Comparison of ENCODE assay signal across 9 cellular contexts in the genomic region with DNA sequence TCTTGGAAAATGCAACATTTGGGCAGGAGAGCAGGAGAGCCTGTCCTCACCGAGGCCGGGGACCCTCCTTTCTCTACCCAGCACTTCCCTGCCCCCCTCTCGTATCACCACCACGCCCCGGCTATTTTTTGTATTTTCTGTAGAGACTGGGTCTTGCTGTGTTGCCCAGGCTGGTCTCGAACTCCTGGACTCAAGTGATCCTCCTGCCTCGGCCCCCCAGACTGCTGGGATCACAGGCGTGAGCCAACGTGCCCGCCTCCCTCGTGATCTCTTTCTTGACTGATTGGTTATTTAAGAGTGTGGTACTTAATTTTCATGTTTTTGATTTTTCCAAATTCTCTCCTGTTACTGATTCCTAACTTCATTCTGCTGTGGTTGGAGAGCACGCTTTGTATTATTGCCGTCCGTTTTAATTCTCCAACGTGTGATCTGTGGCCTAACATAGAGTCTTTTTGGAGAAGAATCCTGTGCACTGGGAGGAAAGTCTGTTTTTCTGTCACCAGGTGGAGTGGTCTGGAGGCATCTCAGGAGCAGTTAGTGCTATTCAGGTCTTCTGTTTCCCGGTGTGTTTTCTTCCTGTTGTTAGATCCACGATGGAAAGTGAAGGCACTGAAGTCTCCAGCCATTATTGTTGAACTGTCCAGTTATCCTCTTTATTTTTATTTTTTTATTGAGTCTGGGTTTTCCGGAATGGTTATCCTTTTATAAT. TPM values are rescaled to one million over a fixed set of nuclear protein-coding genes. Genes with fewer than 3 reads are reported as not detected.
DNase-seq lines count a peak whose midpoint lies in the region; ATAC-seq and TF ChIP-seq lines count a peak whose summit lies in the region.
"Had no signal": no experiment of that assay in that cellular context is flagged by ENCODE, and none has a peak within 500 bp of the region (broad histone marks: within the 10 kb centered on the region; RNA-seq: fewer than 3 reads in every experiment).

No MANE protein-coding gene starts in this region.

- H3K27ac Mint-ChIP-seq in H9 = peak overlapping the region in 2 of 3 experiments; percentile 0 to 20; a peak in 3 of 7 replicates
- H3K27ac Mint-ChIP-seq in naive thymus-derived CD8-positive, alpha-beta T cell = peak overlapping the region in 7 of 10 donors; percentile 2 to 75 (median 34)

- H3K4me2 ChIP-seq in H9 (ENCODE audit: insufficient read depth, insufficient read length, low read length) = peak overlapping the region; percentile 17

- H3K36me3 Mint-ChIP-seq in H9 (ENCODE audit: insufficient read depth in 1 of 3, low read depth in 3 of 3) = no peaks in the 10 kb centered on the region
- no peaks in the 10 kb centered on the region for H3K36me3 Mint-ChIP-seq in naive thymus-derived CD8-positive, alpha-beta T cell

- no peak overlapping the region for H2AK5ac ChIP-seq in H9 (ENCODE audit: insufficient read length, low read length)

- no peaks in the 10 kb centered on the region for H3K36me3 ChIP-seq in BJ (ENCODE audit: control insufficient read depth, insufficient read depth, low read length)

- H4K91ac ChIP-seq in H9 (ENCODE audit: insufficient read length, low read depth, low read length) = no peak overlapping the region

- POLR2A ChIA-PET in BJ (lab: Charles Lee) = no interaction called here
- POLR2A ChIA-PET in naive thymus-derived CD8-positive, alpha-beta T cell (lab: Charles Lee) = no interaction called here

- H2BK15ac ChIP-seq in H9 (ENCODE audit: low read depth, low read length) = no peak overlapping the region

- no CpG with 5 or more reads among the region's 18 CpGs for WGBS in H9 (ENCODE audit: extremely low coverage, insufficient read length, low lambda C conversion rate)

- CTCF ChIA-PET in BJ (lab: Yijun Ruan, JAX) = no interaction called here

- no peak overlapping the region for H4K8ac ChIP-seq in H9 (replicated peaks; ENCODE audit: insufficient read length, low read depth, low read length)

- H3K4me1 ChIP-seq in H9 (ENCODE audit: insufficient read depth, low read length) = no peaks in the 10 kb centered on the region

- H3K27me3 Mint-ChIP-seq in H9 (ENCODE audit: low read depth) = no peaks in the 10 kb centered on the region
- peaks cover 3 to 22% (median 15%) of the 10 kb centered on the region in 5 donors for H3K27me3 Mint-ChIP-seq in naive thymus-derived CD8-positive, alpha-beta T cell

- DNase-seq in BJ (ENCODE audit: low read depth) = no peak
- DNase-seq in H9 = no peak
- peak; percentile 48 for DNase-seq in cerebellar cortex (ENCODE audit: low spot score)
- DNase-seq in naive thymus-derived CD8-positive, alpha-beta T cell = no peak
- no peak for DNase-seq in NCI-H2081 (lab: John Stamatoyannopoulos, UW)
- DNase-seq in NK-92 treated with Interleukin-12 subunit alpha and Interleukin-12 subunit beta, amount 100 ng/mL, for 24 hours (lab: John Stamatoyannopoulos, UW) = no peak
- DNase-seq: stimulated activated CD8-positive, alpha-beta memory T cell treated with anti-CD3 and anti-CD28 coated beads, Interleukin-4, amount 100 ng/mL, for 48 hours had no signal

- no peak overlapping the region for H3K4ac ChIP-seq in H9 (ENCODE audit: low read depth, low read length)

- peaks cover 0 to 3% of the 10 kb centered on the region in 2 experiments; a peak in 1 of 4 replicates for H3K4me1 Mint-ChIP-seq in H9
- peaks cover 14 to 22% (median 19%) of the 10 kb centered on the region in 4 donors for H3K4me1 Mint-ChIP-seq in naive thymus-derived CD8-positive, alpha-beta T cell

- H3K9me3 ChIP-seq in H9 (ENCODE audit: control insufficient read depth, low read depth, low read length) = no peaks in the 10 kb centered on the region

- ATAC-seq in naive thymus-derived CD8-positive, alpha-beta T cell = no peak
- ATAC-seq in GM19328 (IDR thresholded peaks at IDR 0.05; ENCODE audit: unreplicated experiment) = no peak
- ATAC-seq in HG02642 (IDR thresholded peaks at IDR 0.05; ENCODE audit: poor library complexity, unreplicated experiment) = no peak

- no peak overlapping the region for H2BK12ac ChIP-seq in H9 (ENCODE audit: insufficient read length, low read depth, low read length)

- H3K56ac ChIP-seq in H9 (ENCODE audit: insufficient read length, low read depth, low read length) = no peak overlapping the region

- H3K4me3 ChIP-seq in BJ (ENCODE audit: low read depth, low read length) = peak overlapping the region; percentile 43

- H3T11ph ChIP-seq in H9 (ENCODE audit: low read length) = no peak overlapping the region

- H3K27ac ChIP-seq in H9 (ENCODE audit: insufficient read length, low read depth, low read length) = no peak overlapping the region

- H4K20me1 ChIP-seq in H9 (ENCODE audit: control insufficient read depth, insufficient read depth, insufficient read length) = no peaks in the 10 kb centered on the region

- H3K23ac ChIP-seq in H9 (ENCODE audit: insufficient read length, low read depth, low read length) = no peak overlapping the region

- no peaks in the 10 kb centered on the region for H3K79me2 ChIP-seq in H9 (ENCODE audit: insufficient read depth, low read length)

- H4K5ac ChIP-seq in H9 (ENCODE audit: insufficient read length, low read depth, low read length) = no peak overlapping the region

- H3K4me3 Mint-ChIP-seq in H9 = peak overlapping the region in 1 of 2 experiments; percentile 60; a peak in 2 of 5 replicates
- H3K4me3 Mint-ChIP-seq in naive thymus-derived CD8-positive, alpha-beta T cell = peak overlapping the region; percentile 59 to 87 (median 78)

- no peak for TF ChIP-seq CTCF in BJ (IDR thresholded peaks at IDR 0.05; ENCODE audit: insufficient read depth, low read depth, low read length)
- TF ChIP-seq CTCF in H9 (conservative IDR thresholded peaks at IDR 0.05) = no peak

- no peak overlapping the region for H2BK5ac ChIP-seq in H9 (ENCODE audit: insufficient read length, low read length)

- H3K27me3 ChIP-seq in BJ (ENCODE audit: control insufficient read depth, insufficient read depth, low read length) (no peaks in the 10 kb centered on the region), H9 (ENCODE audit: insufficient read depth, low read length) (no peaks in the 10 kb centered on the region)

- H3K79me1 ChIP-seq in H9 (ENCODE audit: insufficient read depth, low read depth, low read length, poor library complexity, severe bottlenecking) = no peaks in the 10 kb centered on the region

- H3K23me2 ChIP-seq in H9 (ENCODE audit: insufficient read length, low read depth, low read length, poor library complexity, severe bottlenecking) = no peaks in the 10 kb centered on the region

- H2BK120ac ChIP-seq in H9 (ENCODE audit: low read depth, low read length, poor library complexity, severe bottlenecking) = no peak overlapping the region

- H2BK20ac ChIP-seq in H9 (ENCODE audit: low read depth, low read length, poor library complexity, severe bottlenecking) = no peak overlapping the region

- peak overlapping the region; percentile 41; the same call in 1 of the 2 replicates for H3K14ac ChIP-seq in H9 (ENCODE audit: insufficient read depth, low read length)

- no peak overlapping the region for H3K18ac ChIP-seq in H9 (ENCODE audit: insufficient read length, low read depth, low read length)

- H2AFZ ChIP-seq in H9 (ENCODE audit: low read length) = no peak overlapping the region

- no peak overlapping the region for H3K9ac ChIP-seq in H9 (ENCODE audit: extremely low read depth, insufficient read length, low read length)

- H3K9me3 Mint-ChIP-seq in H9 = peaks cover under 1 to 6% of the 10 kb centered on the region in 2 experiments; a peak in 1 of 5 replicates
- H3K9me3 Mint-ChIP-seq in naive thymus-derived CD8-positive, alpha-beta T cell = no peaks in the 10 kb centered on the region

RNA-seq across cellular contexts. Expression of a gene that starts 40.4 kb away (rescaled TPM):
- polyA plus RNA-seq in BJ (2011; rRNA removed) = 5.5 and 5.9 TPM in 2 replicates
- polyA minus RNA-seq in BJ (2011; rRNA and poly(A)+ RNA removed) = 4.1 and 6.3 TPM in 2 replicates
- total RNA-seq in H9 (2021) = 16.4 and 17.5 TPM in 2 replicates
- 10 to 100 TPM in 1 of 2 experiments, 1 to 10 TPM in 1; 8.7 to 11.0 TPM for total RNA-seq in naive thymus-derived CD8-positive, alpha-beta T cell
- 1 to 10 TPM; 2.0 to 5.5 (median 2.9) TPM for polyA plus RNA-seq in naive thymus-derived CD8-positive, alpha-beta T cell

RNA-seq across cellular contexts. Expression of a gene that starts 57.6 kb away (rescaled TPM):
- polyA plus RNA-seq in BJ (2011; rRNA removed) = 0.11 and 0.12 TPM in 2 replicates
- polyA minus RNA-seq in BJ (2011; rRNA and poly(A)+ RNA removed) = not detected in 2 replicates
- total RNA-seq in H9 (2021) = 7.7 and 8.1 TPM in 2 replicates
- not detected for total RNA-seq in naive thymus-derived CD8-positive, alpha-beta T cell
- polyA plus RNA-seq in naive thymus-derived CD8-positive, alpha-beta T cell = not detected
